ENCODE assay signal across 22 cellular contexts in the genomic region with DNA sequence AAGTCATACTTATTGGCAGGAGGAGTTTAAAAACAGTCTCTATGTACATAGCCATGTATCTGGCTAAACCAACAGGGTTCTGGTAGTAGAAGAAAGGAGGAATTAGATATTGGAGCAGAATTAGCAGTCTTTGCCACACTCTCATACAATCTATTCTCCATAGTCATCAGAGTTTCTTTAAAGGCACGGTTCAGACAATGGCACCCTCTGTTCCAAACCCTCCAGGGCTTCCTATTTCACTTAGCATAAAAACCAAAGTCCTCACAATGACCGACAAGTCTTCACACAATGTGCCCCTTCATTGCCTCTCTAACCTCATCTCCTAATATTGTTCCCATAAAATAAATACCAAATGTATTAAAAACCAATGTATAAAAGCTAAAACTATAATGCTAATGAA. TPM values are rescaled to one million over a fixed set of nuclear protein-coding genes. Genes with fewer than 3 reads are reported as not detected.
DNase-seq lines count a peak whose midpoint lies in the region; ATAC-seq, FAIRE-seq and TF ChIP-seq lines count a peak whose summit lies in the region.
"Had no signal": no experiment of that assay in that cellular context is flagged by ENCODE, and none has a peak within 500 bp of the region (broad histone marks: within the 10 kb centered on the region; RNA-seq: fewer than 3 reads in every experiment).

No MANE protein-coding gene starts in this region.

- H3K4me1 ChIP-seq in adrenal gland (replicated peaks in 1 of 2) (peaks cover 13 to 35% of the 10 kb centered on the region in 2 donors), right cardiac atrium (ENCODE audit: control insufficient read depth, insufficient read depth, low read length) (peaks cover 5% of the 10 kb centered on the region), sigmoid colon (peaks cover 0 to 50% (median 31%) of the 10 kb centered on the region in 4 donors), aorta (ENCODE audit: control insufficient read depth in 1 of 2, insufficient read depth in 2 of 2, low read length in 2 of 2) (peaks cover 5 to 7% of the 10 kb centered on the region in 2 donors)

- ATAC-seq in right cardiac atrium (peak; percentile 26 to 41), aorta (ENCODE audit: low FRiP score) (no peak)
- ATAC-seq: effector memory CD8-positive, alpha-beta T cell; lower lobe of right lung; naive thymus-derived CD4-positive, alpha-beta T cell had no signal

- TF ChIP-seq CTCF in adrenal gland (IDR thresholded peaks at IDR 0.05) (no peak), sigmoid colon (IDR thresholded peaks at IDR 0.05) (no peak)

- 71 to 76% (median 73%) methylated on average over 2 of the region's 2 CpGs for WGBS in adrenal gland, 4 donors
- WGBS in right cardiac atrium = 51% methylated on average over 2 of the region's 2 CpGs
- WGBS in sigmoid colon, 2 donors = 23 to 65% methylated on average over 2 of the region's 2 CpGs
- 40 to 49% methylated on average over 2 of the region's 2 CpGs for WGBS in aorta, 2 donors

- no peak for TF ChIP-seq EP300 in sigmoid colon (IDR thresholded peaks at IDR 0.05)

- H3K27me3 ChIP-seq in adrenal gland (no peaks in the 10 kb centered on the region), right cardiac atrium (ENCODE audit: control insufficient read depth, insufficient read depth) (no peaks in the 10 kb centered on the region), sigmoid colon (no peaks in the 10 kb centered on the region), aorta (ENCODE audit: control insufficient read depth in 1 of 2, insufficient read depth in 2 of 2, low read length in 1 of 2) (no peaks in the 10 kb centered on the region)

- H3K9me3 ChIP-seq in adrenal gland (replicated peaks in 1 of 3) (no peaks in the 10 kb centered on the region), right cardiac atrium (ENCODE audit: control insufficient read depth, low read length) (no peaks in the 10 kb centered on the region), sigmoid colon (no peaks in the 10 kb centered on the region), aorta (ENCODE audit: control insufficient read depth, low read length) (no peaks in the 10 kb centered on the region)
- H3K9me3 ChIP-seq: lower lobe of right lung had no signal

- peak; percentile 6 for FAIRE-seq in H54 (lab: Jason Lieb, UNC)

- peak overlapping the region in 4 of 5 donors; percentile 45 to 67 (median 52) for H3K27ac ChIP-seq in adrenal gland
- H3K27ac ChIP-seq in right cardiac atrium (ENCODE audit: low read length) = peak overlapping the region; percentile 36
- H3K27ac ChIP-seq in sigmoid colon = peak overlapping the region in 3 of 4 donors; percentile 51 to 61 (median 56)
- no peak overlapping the region for H3K27ac ChIP-seq in aorta (ENCODE audit: low read depth in 1 of 2, low read length in 2 of 2)
- H3K27ac ChIP-seq: HL-60, lower lobe of right lung, VCaP had no signal

- intact Hi-C loops in adrenal gland (cut with DNase I) (no loop called here), right cardiac atrium (cut with DNase I) (loop anchor here in 2 of 4 donors (10.0 kb wide), 1 partner anchor 54 kb away; no protein-coding TSS in a partner anchor), sigmoid colon (cut with DNase I) (no loop called here), aorta (cut with DNase I) (loop anchor here in 1 of 2 donors (10.0 kb wide), 1 partner anchor 234 kb away; no protein-coding TSS in a partner anchor)

- TF ChIP-seq POLR2A in H54 (IDR thresholded peaks at IDR 0.05; ENCODE audit: low read depth, low read length) (no peak), adrenal gland (IDR thresholded peaks at IDR 0.05) (no peak), sigmoid colon (IDR thresholded peaks at IDR 0.05) (no peak)

- H3K4me3 ChIP-seq in adrenal gland = no peak overlapping the region
- H3K4me3 ChIP-seq in right cardiac atrium (ENCODE audit: low read length) = no peak overlapping the region
- no peak overlapping the region for H3K4me3 ChIP-seq in sigmoid colon
- no peak overlapping the region for H3K4me3 ChIP-seq in aorta (ENCODE audit: low read length in 2 of 2)
- H3K4me3 ChIP-seq: lower lobe of right lung had no signal

- H3K36me3 ChIP-seq in adrenal gland (replicated peaks in 1 of 2) (no peaks in the 10 kb centered on the region), sigmoid colon (no peaks in the 10 kb centered on the region), aorta (ENCODE audit: control insufficient read depth in 1 of 2, insufficient read depth in 2 of 2, low read length in 1 of 2) (no peaks in the 10 kb centered on the region)
- H3K36me3 ChIP-seq: lower lobe of right lung had no signal

- DNase-seq in H54 (ENCODE audit: insufficient read length, low spot score) (no peak), adrenal gland (no peak), right cardiac atrium (no peak), sigmoid colon (no peak), ecto neural progenitor cell (ENCODE audit: low spot score) (no peak), aorta (no peak), iPS-NIHi11 (ENCODE audit: low spot score) (no peak)
- no peak for DNase-seq in stimulated activated CD4-positive, alpha-beta T cell treated with anti-CD3 and anti-CD28 coated beads, Interleukin-4, amount 100 ng/mL, for 1 hour
- DNase-seq: activated CD4-positive, alpha-beta T cell treated with anti-CD3 and anti-CD28 coated beads, Interleukin-2, amount 50 U/mL, for 4 hours; activated gamma-delta T cell; CD4-positive, alpha-beta T cell; cerebellar nuclear complex; DND-41; effector memory CD8-positive, alpha-beta T cell; lower lobe of right lung; naive thymus-derived CD4-positive, alpha-beta T cell; NCI-H1930; NCI-H345; stimulated activated CD4-positive, alpha-beta T cell treated with anti-CD3 and anti-CD28 coated beads, Interleukin-12 subunit alpha, Interleukin-12 subunit beta, amount 100 ng/mL, for 4 hours; T-helper 1 cell had no signal

RNA-seq across cellular contexts. Expression of gene ZNF438, which starts 12.7 kb away (rescaled TPM):
- total RNA-seq in adrenal gland = 1 to 10 TPM; 3.6 to 8.3 (median 5.7) TPM
- 10 to 100 TPM in 1 of 3 donors, 1 to 10 TPM in 2; 4.9 to 15.5 (median 8.7) TPM for polyA plus RNA-seq in adrenal gland
- total RNA-seq in right cardiac atrium = 10 to 100 TPM; 15.2 to 17.1 (median 15.9) TPM
- polyA plus RNA-seq in right cardiac atrium = 14.9 TPM
- 10 to 100 TPM; 11.9 to 18.9 (median 15.6) TPM for total RNA-seq in sigmoid colon
- 1 to 10 TPM; 3.9 to 7.2 (median 4.0) TPM for polyA plus RNA-seq in sigmoid colon
- total RNA-seq in aorta = 10 to 100 TPM; 11.6 to 16.5 TPM
- 10 to 100 TPM; 10.6 to 13.4 TPM for polyA plus RNA-seq in aorta

Comparison
In these comparisons a context has a peak if more than half of its experiments do, and no peak if none do; other contexts are left out.
1. H3K27ac ChIP-seq: peak in adrenal gland (4 of 5), right cardiac atrium (single experiment) and sigmoid colon (3 of 4); none in aorta (0 of 2).